Comparison of ENCODE assay signal across 8 cellular contexts in genomic region chr16:70746708-70747424, GRCh38. TPM values are rescaled to one million over a fixed set of nuclear protein-coding genes. Genes with fewer than 3 reads are reported as not detected.
DNase-seq lines count a peak whose midpoint lies in the region; ATAC-seq, FAIRE-seq and TF ChIP-seq lines count a peak whose summit lies in the region.

No MANE protein-coding gene starts in this region.

- intact Hi-C loops in Right ventricle myocardium inferior (cut with DNase I): no loop called here
- intact Hi-C loops in cardiac septum (cut with DNase I): no loop called here
- intact Hi-C loops in colonic mucosa (cut with DNase I): no loop called here

- TF ChIP-seq CTCF in colonic mucosa (IDR thresholded peaks at IDR 0.05): no peak

- H3K27ac ChIP-seq in colonic mucosa: peak overlapping the region; percentile 85
- peak overlapping the region; percentile 91 for H3K27ac ChIP-seq in muscle layer of colon (ENCODE audit: low read depth, low read length)
- no peak overlapping the region for H3K27ac ChIP-seq in effector memory CD4-positive, alpha-beta T cell (ENCODE audit: insufficient read depth, low read length, poor library complexity, severe bottlenecking)

- H3K4me3 ChIP-seq in colonic mucosa (no peak overlapping the region), muscle layer of colon (ENCODE audit: low read depth in 1 of 2, low read length in 2 of 2) (peak overlapping the region in 1 of 2 donors; percentile 11)
- no peak overlapping the region for H3K4me3 ChIP-seq in effector memory CD4-positive, alpha-beta T cell (ENCODE audit: insufficient read depth, low read depth, low read length, poor library complexity, severe bottlenecking)

- H3K4me1 ChIP-seq in colonic mucosa (peaks cover 38% of the 10 kb centered on the region), muscle layer of colon (ENCODE audit: insufficient read depth, low read length) (peaks cover 51% of the 10 kb centered on the region)
- no peaks in the 10 kb centered on the region for H3K4me1 ChIP-seq in effector memory CD4-positive, alpha-beta T cell (ENCODE audit: control insufficient read depth, insufficient read depth, low read length, poor library complexity, severe bottlenecking)

- H3K9me3 ChIP-seq in colonic mucosa (no peaks in the 10 kb centered on the region), muscle layer of colon (ENCODE audit: low read length) (no peaks in the 10 kb centered on the region)
- H3K9me3 ChIP-seq in effector memory CD4-positive, alpha-beta T cell (ENCODE audit: control insufficient read depth, low read length): no peaks in the 10 kb centered on the region

- peak; percentile 47 for ATAC-seq in Right ventricle myocardium inferior
- no peak for ATAC-seq in HG03039 (IDR thresholded peaks at IDR 0.05; ENCODE audit: unreplicated experiment)

- H3K9ac ChIP-seq in colonic mucosa (ENCODE audit: low read depth in 2 of 2, low read length in 2 of 2) (peak overlapping the region; percentile 41 to 66), muscle layer of colon (ENCODE audit: low read length) (no peak overlapping the region)

- FAIRE-seq in RCC 7860 (lab: Jason Lieb, UNC): peak; percentile 92

- H3K27me3 ChIP-seq in colonic mucosa (no peaks in the 10 kb centered on the region), muscle layer of colon (ENCODE audit: control insufficient read depth in 1 of 2, insufficient read depth in 2 of 2, low read length in 2 of 2) (no peaks in the 10 kb centered on the region)
- H3K27me3 ChIP-seq in effector memory CD4-positive, alpha-beta T cell (replicated peaks; ENCODE audit: control insufficient read depth, insufficient read depth, low read length, poor library complexity, severe bottlenecking): no peaks in the 10 kb centered on the region

- H3K36me3 ChIP-seq in colonic mucosa (no peaks in the 10 kb centered on the region), muscle layer of colon (ENCODE audit: insufficient read depth, low read length) (no peaks in the 10 kb centered on the region)
- peaks cover 28% of the 10 kb centered on the region for H3K36me3 ChIP-seq in effector memory CD4-positive, alpha-beta T cell (ENCODE audit: control insufficient read depth, insufficient read depth, low read length)

- DNase-seq in Right ventricle myocardium inferior (ENCODE audit: missing footprints) (no peak), cardiac septum (ENCODE audit: low spot score) (no peak), RCC 7860 (ENCODE audit: low spot score) (peak; percentile 94), colonic mucosa (peak; percentile 89), NCI-H1105 (lab: John Stamatoyannopoulos, UW) (no peak)
- DNase-seq in effector memory CD4-positive, alpha-beta T cell: no peak

RNA-seq across cellular contexts. Expression of gene VAC14, which starts 54.1 kb away (rescaled TPM):
- 21.7 TPM for total RNA-seq in Right ventricle myocardium inferior
- total RNA-seq in cardiac septum: 19.0 TPM
- total RNA-seq in colonic mucosa: 10 to 100 TPM; 20.7 to 41.8 TPM

Comparison
In these comparisons a context has a peak if more than half of its experiments do, and no peak if none do; other contexts are left out.
1. DNase-seq: peak in RCC 7860 (single experiment) and colonic mucosa (single experiment); none in Right ventricle myocardium inferior (single experiment), cardiac septum (single experiment), NCI-H1105 (single experiment) and effector memory CD4-positive, alpha-beta T cell (0 of 3).